Comparison of ENCODE assay signal across 11 cellular contexts in genomic region chr1:247322437-247322836, GRCh38. TPM values are rescaled to one million over a fixed set of nuclear protein-coding genes. Genes with fewer than 3 reads are reported as not detected.
DNase-seq lines count a peak whose midpoint lies in the region; ATAC-seq and TF ChIP-seq lines count a peak whose summit lies in the region.
"Had no signal": no experiment of that assay in that cellular context is flagged by ENCODE, and none has a peak within 500 bp of the region (broad histone marks: within the 10 kb centered on the region; RNA-seq: fewer than 3 reads in every experiment).

No MANE protein-coding gene starts in this region.

- no peak for TF ChIP-seq EP300 in esophagus muscularis mucosa (IDR thresholded peaks at IDR 0.05)

- TF ChIP-seq POLR2A in esophagus muscularis mucosa (IDR thresholded peaks at IDR 0.05; ENCODE audit: low read depth) = no peak

- H3K4me1 ChIP-seq in HUES64 (ENCODE audit: insufficient read depth, low read length) (peaks cover 25% of the 10 kb centered on the region; the same call in 1 of the 2 replicates), esophagus muscularis mucosa (no peaks in the 10 kb centered on the region), GM23248 (ENCODE audit: insufficient read depth) (no peaks in the 10 kb centered on the region)
- H3K4me1 ChIP-seq: right atrium auricular region had no signal

- no peaks in the 10 kb centered on the region for H3K27me3 ChIP-seq in HUES64 (ENCODE audit: insufficient read depth, low read length)
- no peaks in the 10 kb centered on the region for H3K27me3 ChIP-seq in esophagus muscularis mucosa
- no peaks in the 10 kb centered on the region for H3K27me3 ChIP-seq in GM23248 (replicated peaks; ENCODE audit: insufficient read depth)
- H3K27me3 ChIP-seq: right atrium auricular region had no signal

- peaks cover 4% of the 10 kb centered on the region for H3K27me3 Mint-ChIP-seq in endothelial cell (ENCODE audit: unreplicated experiment)

- peaks cover 40% of the 10 kb centered on the region for H3K4me1 Mint-ChIP-seq in endothelial cell (ENCODE audit: unreplicated experiment)

- peaks cover 55% of the 10 kb centered on the region for H3K36me3 Mint-ChIP-seq in endothelial cell (ENCODE audit: low read depth, unreplicated experiment)

- peak; percentile 45 for ATAC-seq in GM18870 (IDR thresholded peaks at IDR 0.05; ENCODE audit: unreplicated experiment)
- peak; percentile 33 for ATAC-seq in GM21447 (IDR thresholded peaks at IDR 0.05; ENCODE audit: unreplicated experiment)

- H3K9me3 ChIP-seq in HUES64 (ENCODE audit: insufficient read depth, low read depth, low read length) (no peaks in the 10 kb centered on the region), esophagus muscularis mucosa (no peaks in the 10 kb centered on the region), GM23248 (ENCODE audit: low read depth) (no peaks in the 10 kb centered on the region)
- H3K9me3 ChIP-seq: right atrium auricular region had no signal

- H3K9me2 ChIP-seq in GM23248 (ENCODE audit: insufficient read depth) = no peaks in the 10 kb centered on the region

- no peaks in the 10 kb centered on the region for H3K79me2 ChIP-seq in GM23248 (ENCODE audit: insufficient read depth)

- H3K36me3 ChIP-seq in HUES64 (ENCODE audit: insufficient read depth, low read length) (peaks cover 95% of the 10 kb centered on the region), esophagus muscularis mucosa (peaks cover 31 to 97% (median 70%) of the 10 kb centered on the region in 4 donors), GM23248 (ENCODE audit: low read depth) (peaks cover 41% of the 10 kb centered on the region)

- in situ Hi-C loops in GM23248 (cut with MboI) = no loop called here

- H3K27ac ChIP-seq in HUES64 (ENCODE audit: low read depth, low read length) (peak overlapping the region; percentile 14; the same call in 1 of the 2 replicates), esophagus muscularis mucosa (replicated peaks in 1 of 4) (no peak overlapping the region), GM23248 (no peak overlapping the region)
- H3K27ac ChIP-seq: right atrium auricular region, VCaP had no signal

- intact Hi-C loops in esophagus muscularis mucosa (cut with DNase I) = no loop called here

- no peaks in the 10 kb centered on the region for H4K20me1 ChIP-seq in GM23248 (ENCODE audit: insufficient read depth)

- no peak overlapping the region for H2AFZ ChIP-seq in GM23248

- TF ChIP-seq CTCF in endothelial cell (IDR thresholded peaks at IDR 0.05; ENCODE audit: unreplicated experiment) (no peak), GM10266 (IDR thresholded peaks at IDR 0.05; ENCODE audit: control insufficient read depth, insufficient read depth, low read depth, missing control alignments) (no peak), esophagus muscularis mucosa (IDR thresholded peaks at IDR 0.05) (no peak)

- H3K9ac ChIP-seq in HUES64 (ENCODE audit: low read depth, low read length) (no peak overlapping the region), GM23248 (no peak overlapping the region)

- no peaks in the 10 kb centered on the region; the same call in 1 of the 2 replicates for H3F3A ChIP-seq in GM23248 (ENCODE audit: insufficient read depth)

- WGBS in HUES64 = 92% methylated on average over 6 of the region's 7 CpGs
- 85% methylated on average over 7 of the region's 7 CpGs for WGBS in esophagus muscularis mucosa
- 94% methylated on average over 7 of the region's 7 CpGs for WGBS in GM23248 (ENCODE audit: low coverage in 1 of 2, low lambda C conversion rate in 2 of 2, missing lambda C conversion rate in 2 of 2), 2 experiments

- no peak overlapping the region for H3K4me3 Mint-ChIP-seq in endothelial cell (ENCODE audit: unreplicated experiment)

- H3K4me2 ChIP-seq in GM23248 (ENCODE audit: unreplicated experiment) = no peak overlapping the region

- H3K4me3 ChIP-seq in HUES64 (ENCODE audit: low read length) (no peak overlapping the region), esophagus muscularis mucosa (no peak overlapping the region), GM23248 (no peak overlapping the region)
- H3K4me3 ChIP-seq: right atrium auricular region had no signal

- DNase-seq in endothelial cell (ENCODE audit: low spot score) = no peak
- DNase-seq in GM10266 (ENCODE audit: extremely low spot score) = no peak
- no peak for DNase-seq in esophagus muscularis mucosa (ENCODE audit: extremely low spot score)
- DNase-seq in GM23248 = no peak
- DNase-seq: NCI-H2029, SIG-M5 had no signal

- peak overlapping the region; percentile 69 for H3K27ac Mint-ChIP-seq in endothelial cell (ENCODE audit: unreplicated experiment)

- no peaks in the 10 kb centered on the region for H3K9me3 Mint-ChIP-seq in endothelial cell (ENCODE audit: unreplicated experiment)

RNA-seq across cellular contexts. Expression of gene ZNF496, which starts 9.2 kb away (rescaled TPM):
- polyA plus RNA-seq in HUES64 (2013, experiment 1 of 2) = 28.7 TPM
- polyA plus RNA-seq in HUES64 (2013, experiment 2 of 2) = 32.9 TPM
- total RNA-seq in endothelial cell (ENCODE audit: unreplicated experiment) (76.5 TPM), esophagus muscularis mucosa (10 to 100 TPM; 23.7 to 34.3 (median 33.3) TPM)
- total RNA-seq in GM23248 (2014; rRNA removed; shearing (Covaris generic)) = 21.0 and 34.9 TPM in 2 replicates
- polyA plus RNA-seq in GM23248 (2016; fragmentation: Nextera tagmentation; extraction: Ambion mirVana) = 6.7 and 8.2 TPM in 2 replicates
